12 cellular contexts compared by ENCODE assay signal in the genomic region with DNA sequence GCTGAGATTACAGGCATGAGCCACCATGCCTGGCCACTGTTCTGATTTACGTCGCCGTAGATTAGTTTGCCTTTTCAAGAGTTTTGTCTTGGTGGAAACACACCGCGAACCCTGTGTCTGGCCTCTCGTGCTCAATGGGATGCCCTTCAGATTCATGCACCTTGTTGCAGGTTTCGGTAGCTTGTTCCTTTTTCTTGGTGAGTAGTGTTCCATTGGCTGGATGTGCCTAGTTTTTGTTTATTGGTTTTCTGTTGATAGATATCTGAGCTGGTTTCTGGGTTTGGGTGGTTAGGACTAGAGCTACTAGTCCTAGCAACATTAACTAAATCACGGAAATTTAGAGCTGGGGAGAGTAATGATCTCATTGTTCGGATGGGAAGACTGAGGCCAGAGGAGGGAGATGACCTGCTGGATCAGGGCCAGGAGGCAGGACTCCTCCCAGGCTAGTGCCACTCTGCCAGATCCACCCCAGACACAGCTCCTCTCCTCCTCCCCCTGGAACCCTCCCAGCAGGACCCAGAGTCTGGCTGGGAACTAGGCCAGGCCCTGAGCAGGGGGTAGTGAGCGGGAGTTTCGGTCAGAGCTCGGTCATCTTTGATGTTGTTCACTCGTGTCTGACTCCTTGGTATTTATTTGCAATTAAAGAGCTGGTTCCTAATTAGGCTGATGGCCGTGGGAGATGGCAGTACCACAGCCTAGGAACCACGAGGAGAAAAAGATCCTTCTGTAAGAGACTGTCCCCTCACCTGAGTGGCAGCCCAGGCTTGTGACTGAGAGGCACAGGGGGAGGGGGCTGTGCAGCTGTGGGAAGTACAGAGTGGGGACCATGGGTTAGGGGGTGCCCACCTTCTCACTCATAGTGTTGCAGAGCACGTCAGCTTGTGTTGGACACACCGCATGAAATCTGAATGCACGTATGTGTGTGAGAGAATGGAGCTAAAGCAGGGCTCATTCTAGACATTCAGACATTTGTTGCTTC.
DNase-seq lines count a peak whose midpoint lies in the region; ATAC-seq, FAIRE-seq and TF ChIP-seq lines count a peak whose summit lies in the region.
"Had no signal": no experiment of that assay in that cellular context is flagged by ENCODE, and none has a peak within 500 bp of the region (broad histone marks: within the 10 kb centered on the region; RNA-seq: fewer than 3 reads in every experiment).

No MANE protein-coding gene starts in this region.

- H4K20me1 ChIP-seq in HepG2 (ENCODE audit: insufficient read depth, low read length) (no peaks in the 10 kb centered on the region), neural progenitor cell (ENCODE audit: low read depth) (peaks cover 20% of the 10 kb centered on the region)

- CTCF ChIA-PET in HepG2 (lab: Yijun Ruan, JAX; ENCODE audit: low intra/inter-chr PET ratio, low total read pairs), result interaction anchor here (1.1 to 3.1 kb wide), 5 partner anchors 73 to 172 kb away, joined by 3 to 19 read pairs (median 8); no protein-coding TSS in a partner anchor

- 81% methylated on average over 10 of the region's 18 CpGs for WGBS in right lobe of liver (ENCODE audit: insufficient coverage, low coverage, low lambda C conversion rate, missing lambda C conversion rate)
- WGBS in HepG2 (ENCODE audit: low lambda C conversion rate), result 96% methylated on average over 18 of the region's 18 CpGs
- WGBS in esophagus muscularis mucosa, result 78% methylated on average over 18 of the region's 18 CpGs

- BruUV-seq in HepG2 (replicated peaks; lab: Mats Ljungman, UMichigan), result no TSS peak

- no peaks in the 10 kb centered on the region for H3K36me3 Mint-ChIP-seq in neural progenitor cell
- H3K36me3 Mint-ChIP-seq in stimulated activated naive B cell treated with anti-CD40 and anti-IgM and Interleukin-4, amounts not matched to agents 10 μg/mL and 1 μg/mL and 100 μg/mL, for 72 hours, result no peaks in the 10 kb centered on the region

- ATAC-seq in right lobe of liver (no peak), HepG2 (no peak)
- no peak for ATAC-seq in stimulated activated naive B cell treated with anti-CD40 and anti-IgM and Interleukin-4, amounts not matched to agents 10 μg/mL and 1 μg/mL and 100 μg/mL, for 72 hours (replicated peaks)

- H3K4me1 ChIP-seq in right lobe of liver, result peaks cover 0 to 45% (median 23%) of the 10 kb centered on the region in 4 donors
- peaks cover 66% of the 10 kb centered on the region for H3K4me1 ChIP-seq in HepG2 (ENCODE audit: insufficient read depth, low read length)
- peaks cover 43 to 70% (median 53%) of the 10 kb centered on the region in 4 donors for H3K4me1 ChIP-seq in esophagus muscularis mucosa
- H3K4me1 ChIP-seq in neural progenitor cell, result peaks cover 59% of the 10 kb centered on the region
- H3K4me1 ChIP-seq in vagina, result peaks cover 40% of the 10 kb centered on the region

- H3K27me3 Mint-ChIP-seq in neural progenitor cell (ENCODE audit: insufficient read depth, low read depth), result no peaks in the 10 kb centered on the region
- H3K27me3 Mint-ChIP-seq in stimulated activated naive B cell treated with anti-CD40 and anti-IgM and Interleukin-4, amounts not matched to agents 10 μg/mL and 1 μg/mL and 100 μg/mL, for 72 hours, result peaks cover 6 to 12% of the 10 kb centered on the region in 2 donors
- H3K27me3 Mint-ChIP-seq: activated B cell treated with CpG ODN at 0.5 μM for 24 hours had no signal

- H2AFZ ChIP-seq in HepG2 (ENCODE audit: low read length) (no peak overlapping the region), neural progenitor cell (replicated peaks) (no peak overlapping the region)

- intact Hi-C loops in right lobe of liver (cut with DNase I), result loop anchor here (5.0 to 10.0 kb wide), 3 partner anchors 71 to 171 kb away; partner anchors contain the start of gene SMAD6 (in 1 of the 2)
- intact Hi-C loops in HepG2 (cut with micrococcal nuclease; ENCODE audit: unreplicated experiment), result no loop called here
- intact Hi-C loops in esophagus muscularis mucosa (cut with DNase I), result loop anchor here (2.0 to 5.0 kb wide), 2 partner anchors 71 to 77 kb away; no protein-coding TSS in a partner anchor
- intact Hi-C loops in vagina (cut with DNase I), result loop anchor here (5.0 kb wide), 1 partner anchor 72 kb away; no protein-coding TSS in a partner anchor

- H3F3A ChIP-seq in neural progenitor cell (ENCODE audit: low read depth), result peaks cover 43% of the 10 kb centered on the region

- H3K9me3 Mint-ChIP-seq in neural progenitor cell, result no peaks in the 10 kb centered on the region
- H3K9me3 Mint-ChIP-seq in stimulated activated naive B cell treated with anti-CD40 and anti-IgM and Interleukin-4, amounts not matched to agents 10 μg/mL and 1 μg/mL and 100 μg/mL, for 72 hours, result no peaks in the 10 kb centered on the region
- H3K9me3 Mint-ChIP-seq: activated B cell treated with CpG ODN at 0.5 μM for 24 hours; activated T-cell treated with anti-CD3 and anti-CD28 coated beads, Interleukin-2, amount 50 U/mL, for 72 hours; HFFc6 had no signal

- TF ChIP-seq POLR2A in right lobe of liver (IDR thresholded peaks at IDR 0.05) (no peak), HepG2 (IDR thresholded peaks at IDR 0.05; ENCODE audit: insufficient read depth in 1 of 2, low read depth in 2 of 2, low read length in 2 of 2) (no peak), esophagus muscularis mucosa (IDR thresholded peaks at IDR 0.05; ENCODE audit: low read depth) (no peak), vagina (IDR thresholded peaks at IDR 0.05) (no peak)

- TF ChIP-seq EP300 in HepG2 (IDR thresholded peaks at IDR 0.05; ENCODE audit: low read depth in 2 of 2, low read length in 2 of 2), result no peak
- TF ChIP-seq EP300 in HepG2 (CRISPR knock-in tag; IDR thresholded peaks at IDR 0.05; ENCODE audit: borderline replicate concordance), result no peak
- TF ChIP-seq EP300 in esophagus muscularis mucosa (IDR thresholded peaks at IDR 0.05), result no peak

- H3K9ac ChIP-seq in HepG2 (ENCODE audit: insufficient read depth, low read depth, low read length) (no peak overlapping the region), neural progenitor cell (no peak overlapping the region)

- in situ Hi-C loops in HepG2 (cut with HindIII; ENCODE audit: extremely low pct_ligation_motif_present, low pct_unique_long_range_greater_than_20kb), result loop anchor here (5.0 kb wide), 1 partner anchor 163 kb away; no protein-coding TSS in a partner anchor

- DNase-seq in right lobe of liver (peak in 2 of 3 donors; percentile 32 to 62), HepG2 (ENCODE audit: low spot score) (no peak), esophagus muscularis mucosa (ENCODE audit: extremely low spot score) (no peak), neural progenitor cell (ENCODE audit: low spot score) (no peak), vagina (ENCODE audit: extremely low spot score in 2 of 2) (no peak), foreskin fibroblast (no peak), T-helper 1 cell (no peak)
- no peak for DNase-seq in stimulated activated naive B cell treated with anti-CD40 and anti-IgM and Interleukin-4, amounts not matched to agents 10 μg/mL and 1 μg/mL and 100 μg/mL, for 72 hours
- DNase-seq: activated B cell treated with CpG ODN at 0.5 μM for 24 hours; activated T-cell treated with anti-CD3 and anti-CD28 coated beads, Interleukin-2, amount 50 U/mL, for 72 hours; HFFc6 had no signal

- H3K27ac ChIP-seq in right lobe of liver (no peak overlapping the region), HepG2 (ENCODE audit: extremely low read length, insufficient read depth, low read length) (no peak overlapping the region), esophagus muscularis mucosa (replicated peaks in 1 of 4) (peak overlapping the region; percentile 37 to 81 (median 75)), neural progenitor cell (no peak overlapping the region), vagina (peak overlapping the region; percentile 18)

- H3K4me2 ChIP-seq in HepG2 (ENCODE audit: low read depth, low read length) (no peak overlapping the region), neural progenitor cell (no peak overlapping the region)

- H3K9me3 ChIP-seq in right lobe of liver (no peaks in the 10 kb centered on the region), HepG2 (ENCODE audit: low read length) (no peaks in the 10 kb centered on the region), esophagus muscularis mucosa (no peaks in the 10 kb centered on the region), neural progenitor cell (ENCODE audit: low read depth) (no peaks in the 10 kb centered on the region), vagina (no peaks in the 10 kb centered on the region)
- H3K9me3 ChIP-seq: tibial nerve had no signal

- TF ChIP-seq CTCF in right lobe of liver (IDR thresholded peaks at IDR 0.05) (no peak), HepG2 (CRISPR knock-in tag; IDR thresholded peaks at IDR 0.05) (no peak), esophagus muscularis mucosa (IDR thresholded peaks at IDR 0.05) (no peak), neural progenitor cell (IDR thresholded peaks at IDR 0.05) (no peak), vagina (IDR thresholded peaks at IDR 0.05) (no peak), foreskin fibroblast (IDR thresholded peaks at IDR 0.05; ENCODE audit: low read depth, low read length) (no peak)

- FAIRE-seq in HepG2 (lab: Jason Lieb, UNC), result no peak

- POLR2A ChIA-PET in HepG2 (lab: Yijun Ruan, JAX), result interaction anchor here (1.2 kb wide), 1 partner anchor 75 kb away, joined by 3 read pairs; no protein-coding TSS in a partner anchor

- H3K27me3 ChIP-seq in right lobe of liver (no peaks in the 10 kb centered on the region), HepG2 (ENCODE audit: control insufficient read depth in 1 of 2, insufficient read depth in 2 of 2, low read length in 2 of 2) (no peaks in the 10 kb centered on the region), esophagus muscularis mucosa (no peaks in the 10 kb centered on the region), neural progenitor cell (no peaks in the 10 kb centered on the region), vagina (no peaks in the 10 kb centered on the region)
- H3K27me3 ChIP-seq: tibial nerve had no signal

- peak overlapping the region; percentile 13 for H3K27ac Mint-ChIP-seq in neural progenitor cell
- no peak overlapping the region for H3K27ac Mint-ChIP-seq in stimulated activated naive B cell treated with anti-CD40 and anti-IgM and Interleukin-4, amounts not matched to agents 10 μg/mL and 1 μg/mL and 100 μg/mL, for 72 hours
- H3K27ac Mint-ChIP-seq: activated B cell treated with CpG ODN at 0.5 μM for 24 hours; activated T-cell treated with anti-CD3 and anti-CD28 coated beads, Interleukin-2, amount 50 U/mL, for 72 hours had no signal

- H3K36me3 ChIP-seq in right lobe of liver (no peaks in the 10 kb centered on the region), HepG2 (replicated peaks in 1 of 2; ENCODE audit: control insufficient read depth in 1 of 2, insufficient read depth in 2 of 2, low read length in 2 of 2) (no peaks in the 10 kb centered on the region), esophagus muscularis mucosa (no peaks in the 10 kb centered on the region), neural progenitor cell (no peaks in the 10 kb centered on the region), vagina (no peaks in the 10 kb centered on the region)
- H3K36me3 ChIP-seq: tibial nerve had no signal

- H3K4me3 Mint-ChIP-seq in neural progenitor cell, result no peak overlapping the region
- no peak overlapping the region for H3K4me3 Mint-ChIP-seq in stimulated activated naive B cell treated with anti-CD40 and anti-IgM and Interleukin-4, amounts not matched to agents 10 μg/mL and 1 μg/mL and 100 μg/mL, for 72 hours
- H3K4me3 Mint-ChIP-seq: activated B cell treated with CpG ODN at 0.5 μM for 24 hours; activated T-cell treated with anti-CD3 and anti-CD28 coated beads, Interleukin-2, amount 50 U/mL, for 72 hours had no signal

- no peak overlapping the region for H3K4me3 ChIP-seq in right lobe of liver
- no peak overlapping the region for H3K4me3 ChIP-seq in HepG2 (replicated peaks in 1 of 3; ENCODE audit: insufficient read depth in 1 of 3, low read depth in 2 of 3, low read length in 3 of 3)
- H3K4me3 ChIP-seq in esophagus muscularis mucosa, result no peak overlapping the region
- no peak overlapping the region for H3K4me3 ChIP-seq in neural progenitor cell
- no peak overlapping the region for H3K4me3 ChIP-seq in vagina
- no peak overlapping the region for H3K4me3 ChIP-seq in foreskin fibroblast (ENCODE audit: low read depth in 1 of 2, low read length in 2 of 2)
- H3K4me3 ChIP-seq: tibial nerve had no signal

- TF ChIP-seq RAD21 in HepG2 (CRISPR knock-in tag; IDR thresholded peaks at IDR 0.05), result no peak

- H3K79me2 ChIP-seq in HepG2 (ENCODE audit: insufficient read depth, low read length), result no peaks in the 10 kb centered on the region
- no peaks in the 10 kb centered on the region for H3K79me2 ChIP-seq in neural progenitor cell (ENCODE audit: low read depth)

- H3K4me1 Mint-ChIP-seq in neural progenitor cell, result peaks cover 76% of the 10 kb centered on the region
- H3K4me1 Mint-ChIP-seq in stimulated activated naive B cell treated with anti-CD40 and anti-IgM and Interleukin-4, amounts not matched to agents 10 μg/mL and 1 μg/mL and 100 μg/mL, for 72 hours, result no peaks in the 10 kb centered on the region
- H3K4me1 Mint-ChIP-seq: activated B cell treated with CpG ODN at 0.5 μM for 24 hours had no signal

Comparison
In these comparisons a context has a peak if more than half of its experiments do, and no peak if none do; other contexts are left out.
1. DNase-seq: peak in right lobe of liver (2 of 3); none in HepG2 (single experiment), esophagus muscularis mucosa (single experiment), neural progenitor cell (single experiment), vagina (0 of 2), foreskin fibroblast (0 of 2), stimulated activated naive B cell treated with anti-CD40 and anti-IgM and Interleukin-4, amounts not matched to agents 10 μg/mL and 1 μg/mL and 100 μg/mL, for 72 hours (single experiment) and T-helper 1 cell (0 of 5).
2. H3K27ac ChIP-seq: peak in esophagus muscularis mucosa (4 of 4) and vagina (single experiment); none in right lobe of liver (0 of 3), HepG2 (single experiment) and neural progenitor cell (single experiment).